1 cellular context compared by ENCODE assay signal in the genomic region with DNA sequence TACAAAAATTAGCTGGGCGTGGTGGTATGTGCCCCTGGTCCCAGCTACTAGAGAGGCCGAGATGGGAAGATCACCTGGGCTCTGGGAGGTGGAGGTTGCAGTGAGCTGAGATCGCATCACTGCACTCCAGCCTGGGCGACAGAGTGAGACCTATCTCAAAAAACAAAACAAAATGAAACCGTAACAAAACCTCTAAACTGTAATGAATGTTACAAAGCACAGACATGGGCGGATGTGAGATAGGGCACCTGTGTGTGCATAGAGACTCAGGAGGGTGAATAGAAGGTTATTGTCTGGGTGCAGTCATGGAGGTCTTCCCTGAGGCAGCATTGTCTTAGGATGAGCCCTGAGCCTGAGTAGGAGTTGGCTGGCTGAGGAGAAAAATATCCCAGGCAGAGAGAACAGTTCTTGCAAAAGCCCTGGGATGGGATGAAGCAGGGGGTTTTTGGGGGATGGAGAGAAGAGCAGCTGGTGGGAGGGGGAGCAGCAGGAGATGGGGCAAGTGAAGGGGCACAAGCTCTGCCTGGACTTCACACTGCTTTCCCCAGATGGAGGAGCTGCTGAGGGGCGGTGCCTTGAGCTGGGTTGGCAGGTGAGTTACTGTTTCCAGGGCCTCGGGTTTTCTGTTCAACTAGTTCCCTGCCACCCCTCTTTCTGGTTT.
TF ChIP-seq lines count a peak whose summit lies in the region.

No MANE protein-coding gene starts in this region.

TF ChIP-seq in GM12878, 131 proteins besides CTCF, POLR2A, EP300 and RAD21 (continued from another document):
- TF ChIP-seq, protein P1, sequence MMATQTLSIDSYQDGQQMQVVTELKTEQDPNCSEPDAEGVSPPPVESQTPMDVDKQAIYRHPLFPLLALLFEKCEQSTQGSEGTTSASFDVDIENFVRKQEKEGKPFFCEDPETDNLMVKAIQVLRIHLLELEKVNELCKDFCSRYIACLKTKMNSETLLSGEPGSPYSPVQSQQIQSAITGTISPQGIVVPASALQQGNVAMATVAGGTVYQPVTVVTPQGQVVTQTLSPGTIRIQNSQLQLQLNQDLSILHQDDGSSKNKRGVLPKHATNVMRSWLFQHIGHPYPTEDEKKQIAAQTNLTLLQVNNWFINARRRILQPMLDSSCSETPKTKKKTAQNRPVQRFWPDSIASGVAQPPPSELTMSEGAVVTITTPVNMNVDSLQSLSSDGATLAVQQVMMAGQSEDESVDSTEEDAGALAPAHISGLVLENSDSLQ (IDR thresholded peaks at IDR 0.05), result no peak
